In genomic region chr4:6269651-6270511, GRCh38 we compare ENCODE assay signal across 8 cellular contexts. TPM values are rescaled to one million over a fixed set of nuclear protein-coding genes. Genes with fewer than 3 reads are reported as not detected.
DNase-seq lines count a peak whose midpoint lies in the region; ATAC-seq and TF ChIP-seq lines count a peak whose summit lies in the region.

WFS1 (plus strand) TSS chr4:6269850; CDS start chr4:6277456, 7,606 bp downstream.

- H3K79me2 ChIP-seq in Karpas-422 (ENCODE audit: low read length), result no peaks in the 10 kb centered on the region

- H2AFZ ChIP-seq in Karpas-422 (ENCODE audit: low read length), result peak within 1 kb of the TSS; percentile 48; the same call in 1 of the 2 replicates

- H3K36me3 Mint-ChIP-seq in natural killer cell, result no peaks in the 10 kb centered on the region

- TF ChIP-seq CTCF in fibroblast of the aortic adventitia (IDR thresholded peaks at IDR 0.05; ENCODE audit: insufficient read depth, low read length) (no peak), natural killer cell (IDR thresholded peaks at IDR 0.05) (no peak)

- TF ChIP-seq POLR2A in Raji (IDR thresholded peaks at IDR 0.05; ENCODE audit: insufficient read depth, low read depth, low read length), result peak; percentile 57; the same call in 1 of the 2 replicates

- H3K4me3 ChIP-seq in Karpas-422 (ENCODE audit: low read length) (peak within 1 kb of the TSS; percentile 56; the same call in 1 of the 2 replicates), fibroblast of the aortic adventitia (ENCODE audit: low read depth, low read length) (peak within 1 kb of the TSS; percentile 94)

- no peaks in the 10 kb centered on the region for H3K9me2 ChIP-seq in Karpas-422 (replicated peaks; ENCODE audit: insufficient read depth, low read length)

- no peaks in the 10 kb centered on the region for H4K20me1 ChIP-seq in Karpas-422 (ENCODE audit: insufficient read depth, low read depth, low read length)

- ATAC-seq in GM21825 (IDR thresholded peaks at IDR 0.05; ENCODE audit: unreplicated experiment) (peak; percentile 100), natural killer cell (peak; percentile 99 to 100 (median 99))

- H3K36me3 ChIP-seq in Karpas-422 (ENCODE audit: insufficient read depth, low read length), result no peaks in the 10 kb centered on the region

- no peaks in the 10 kb centered on the region for H3K9me3 ChIP-seq in Karpas-422 (ENCODE audit: low read length)

- H3K4me3 Mint-ChIP-seq in natural killer cell, result peak within 1 kb of the TSS; percentile 85

- DNase-seq in DMS79 treated with DMSO at 0.1 percent for 48 hours (lab: John Stamatoyannopoulos, UW) (peak; percentile 59), Karpas-422 (peak; percentile 96), activated gamma-delta T cell (lab: John Stamatoyannopoulos, UW) (peak; percentile 94), fibroblast of the aortic adventitia (ENCODE audit: low read depth) (peak; percentile 98), natural killer cell (peak; percentile 98)
- peak; percentile 91 to 94 (median 92) for DNase-seq in stimulated activated naive CD4-positive, alpha-beta T cell (lab: John Stamatoyannopoulos, UW)

- peak within 1 kb of the TSS; percentile 65 for H3K9ac ChIP-seq in Karpas-422 (ENCODE audit: low read length)

- no peak within 1 kb of the TSS for H3K27ac ChIP-seq in Karpas-422 (ENCODE audit: low read length)

- peaks cover 14 to 18% of the 10 kb centered on the region in 2 donors for H3K27me3 Mint-ChIP-seq in natural killer cell (ENCODE audit: low read depth in 2 of 2)

- H3K4me1 ChIP-seq in Karpas-422 (ENCODE audit: low read length), result peaks cover 5% of the 10 kb centered on the region

- H3K9me3 Mint-ChIP-seq in natural killer cell, result no peaks in the 10 kb centered on the region

- H3K27ac Mint-ChIP-seq in natural killer cell, result peak within 1 kb of the TSS in 1 of 2 donors; percentile 54

- H3K4me1 Mint-ChIP-seq in natural killer cell, result peaks cover 6 to 23% of the 10 kb centered on the region in 2 donors

- H3K4me2 ChIP-seq in Karpas-422 (ENCODE audit: low read depth, low read length, poor library complexity, severe bottlenecking), result peak within 1 kb of the TSS; percentile 60

- no peaks in the 10 kb centered on the region for H3K27me3 ChIP-seq in Karpas-422 (ENCODE audit: low read length)

- intact Hi-C loops in natural killer cell (cut with micrococcal nuclease), result no loop called here

RNA-seq across cellular contexts. Expression of gene WFS1, which starts in this region (rescaled TPM):
- total RNA-seq in Karpas-422 (2014; rRNA removed; shearing (Covaris generic); ENCODE audit: low replicate concordance), result 0.76 and 0.89 TPM in 2 replicates
- 9.7 and 14.3 TPM in 2 replicates for total RNA-seq in fibroblast of the aortic adventitia (ENCODE audit: low replicate concordance)
- total RNA-seq in natural killer cell, result 1 to 10 TPM; 3.0 to 5.6 (median 3.5) TPM

Comparison
In these comparisons a context has a peak if more than half of its experiments do, and no peak if none do; other contexts are left out.
1. Peak in DNase-seq, H3K4me3 ChIP-seq, H3K9ac ChIP-seq and H3K4me2 ChIP-seq in Karpas-422; RNA of the gene not detected or under 1 TPM.